In the genomic region with DNA sequence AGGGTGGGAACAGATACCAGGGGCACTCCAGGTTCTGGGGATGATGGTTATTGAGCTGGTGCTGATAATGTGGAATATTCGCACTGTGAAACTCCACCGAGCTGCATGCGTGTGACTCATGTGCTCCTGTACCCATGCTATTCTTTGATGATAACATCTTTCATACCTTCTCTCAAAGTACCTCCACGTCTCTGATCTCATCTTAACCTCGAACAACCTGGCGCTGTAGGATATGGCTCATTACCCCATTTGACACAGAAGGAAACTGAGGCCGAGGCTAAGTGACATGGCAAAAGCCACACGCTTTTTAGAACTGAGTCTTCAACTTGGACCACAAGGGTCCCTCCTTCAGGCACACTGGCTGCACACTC, we compare ENCODE assay signal across 9 cellular contexts. TPM values are rescaled to one million over a fixed set of nuclear protein-coding genes. Genes with fewer than 3 reads are reported as not detected.
DNase-seq lines count a peak whose midpoint lies in the region; ATAC-seq and TF ChIP-seq lines count a peak whose summit lies in the region.
"Had no signal": no experiment of that assay in that cellular context is flagged by ENCODE, and none has a peak within 500 bp of the region (broad histone marks: within the 10 kb centered on the region; RNA-seq: fewer than 3 reads in every experiment).

No MANE protein-coding gene starts in this region.

- H3K9ac ChIP-seq in endodermal cell (ENCODE audit: extremely low read depth, low read length, poor library complexity, severe bottlenecking), result peak overlapping the region; percentile 57

- no peak for TF ChIP-seq CTCF in endodermal cell (conservative IDR thresholded peaks at IDR 0.05)
- no peak for TF ChIP-seq CTCF in gastrocnemius medialis (IDR thresholded peaks at IDR 0.05 in 4 of 5, conservative IDR thresholded peaks at IDR 0.05 in 1 of 5)

- peaks cover 2% of the 10 kb centered on the region for H3K27me3 ChIP-seq in CD4-positive, CD25-positive, alpha-beta regulatory T cell (ENCODE audit: control insufficient read depth, insufficient read depth, low read length)
- H3K27me3 ChIP-seq in SJSA1 (replicated peaks) (no peaks in the 10 kb centered on the region), endodermal cell (ENCODE audit: control insufficient read depth, insufficient read depth, low read length, poor library complexity, severe bottlenecking) (no peaks in the 10 kb centered on the region), gastrocnemius medialis (no peaks in the 10 kb centered on the region)
- peaks cover 3% of the 10 kb centered on the region for H3K27me3 ChIP-seq in CD8-positive, alpha-beta memory T cell (ENCODE audit: insufficient read depth, low read length, poor library complexity, severe bottlenecking)

- peaks cover 0 to 9% (median 1%) of the 10 kb centered on the region in 4 donors for H3K4me1 Mint-ChIP-seq in CD4-positive, CD25-positive, alpha-beta regulatory T cell
- peaks cover 37% of the 10 kb centered on the region for H3K4me1 Mint-ChIP-seq in endodermal cell
- peaks cover 5 to 7% (median 5%) of the 10 kb centered on the region in 3 donors for H3K4me1 Mint-ChIP-seq in CD8-positive, alpha-beta memory T cell

- H3K9me3 ChIP-seq in CD4-positive, CD25-positive, alpha-beta regulatory T cell (ENCODE audit: control insufficient read depth in 2 of 2, low read length in 2 of 2), result no peaks in the 10 kb centered on the region
- H3K9me3 ChIP-seq in SJSA1 (replicated peaks), result no peaks in the 10 kb centered on the region
- peaks cover 9% of the 10 kb centered on the region for H3K9me3 ChIP-seq in endodermal cell (ENCODE audit: control insufficient read depth, low read length)
- H3K9me3 ChIP-seq in gastrocnemius medialis, result no peaks in the 10 kb centered on the region
- H3K9me3 ChIP-seq in CD8-positive, alpha-beta memory T cell (ENCODE audit: low read length), result no peaks in the 10 kb centered on the region

- no peak overlapping the region for H3K27ac Mint-ChIP-seq in CD4-positive, CD25-positive, alpha-beta regulatory T cell
- H3K27ac Mint-ChIP-seq in endodermal cell, result peak overlapping the region; percentile 91
- H3K27ac Mint-ChIP-seq in CD8-positive, alpha-beta memory T cell, result no peak overlapping the region

- POLR2A ChIA-PET in CD8-positive, alpha-beta memory T cell (lab: Charles Lee), result no interaction called here

- ATAC-seq in CD4-positive, CD25-positive, alpha-beta regulatory T cell (ENCODE audit: low read depth in 2 of 2), result peak; percentile 52 to 62
- ATAC-seq in gastrocnemius medialis, result peak in 1 of 2 donors; percentile 15
- ATAC-seq in GM21619 (IDR thresholded peaks at IDR 0.05; ENCODE audit: unreplicated experiment), result no peak
- ATAC-seq in GM21381 (IDR thresholded peaks at IDR 0.05; ENCODE audit: unreplicated experiment), result no peak

- H3K4me1 ChIP-seq in CD4-positive, CD25-positive, alpha-beta regulatory T cell (ENCODE audit: control insufficient read depth, insufficient read depth, low read length, poor library complexity, severe bottlenecking), result no peaks in the 10 kb centered on the region
- H3K4me1 ChIP-seq in SJSA1 (replicated peaks) (peaks cover 74% of the 10 kb centered on the region), endodermal cell (ENCODE audit: control insufficient read depth, insufficient read depth, low read length) (peaks cover 24% of the 10 kb centered on the region), gastrocnemius medialis (peaks cover 58 to 72% of the 10 kb centered on the region in 2 donors)
- H3K4me1 ChIP-seq in CD8-positive, alpha-beta memory T cell (ENCODE audit: insufficient read depth, low read length), result peaks cover 4% of the 10 kb centered on the region

- peaks cover 23% of the 10 kb centered on the region for H3K27me3 Mint-ChIP-seq in CD4-positive, CD25-positive, alpha-beta regulatory T cell
- H3K27me3 Mint-ChIP-seq in endodermal cell (ENCODE audit: insufficient read depth), result peaks cover 4% of the 10 kb centered on the region
- H3K27me3 Mint-ChIP-seq in CD8-positive, alpha-beta memory T cell, result peaks cover 9 to 38% of the 10 kb centered on the region in 2 donors

- in situ Hi-C loops in gastrocnemius medialis (cut with MboI; ENCODE audit: low sequenced_read_pairs in 4 of 4), result no loop called here

- DNase-seq in CD4-positive, CD25-positive, alpha-beta regulatory T cell, result no peak
- DNase-seq in SJSA1 (ENCODE audit: low read depth in 1 of 2, low spot score in 2 of 2) (no peak), endodermal cell (no peak), gastrocnemius medialis (no peak), NOMO-1 (lab: John Stamatoyannopoulos, UW; ENCODE audit: unreplicated experiment in 2 of 2) (no peak)
- no peak for DNase-seq in CD8-positive, alpha-beta memory T cell

- TF ChIP-seq POLR2A in gastrocnemius medialis (IDR thresholded peaks at IDR 0.05), result no peak

- no peaks in the 10 kb centered on the region for H3K36me3 Mint-ChIP-seq in CD4-positive, CD25-positive, alpha-beta regulatory T cell
- H3K36me3 Mint-ChIP-seq in endodermal cell (ENCODE audit: low read depth), result peaks cover 14% of the 10 kb centered on the region
- H3K36me3 Mint-ChIP-seq in CD8-positive, alpha-beta memory T cell, result no peaks in the 10 kb centered on the region
- H3K36me3 Mint-ChIP-seq: CD4-positive, alpha-beta memory T cell had no signal

- WGBS in endodermal cell (ENCODE audit: insufficient coverage in 1 of 2, insufficient read length in 1 of 2), 2 experiments, result 89 to 92% methylated on average over 5 to 7 of the region's 8 CpGs

- CTCF ChIA-PET in CD8-positive, alpha-beta memory T cell (lab: Charles Lee), result interaction anchor here (1.0 to 2.6 kb wide), 4 partner anchors 10 to 120 kb away, joined by 3 to 9 read pairs (median 3); no protein-coding TSS in a partner anchor

- H3K4me3 Mint-ChIP-seq in CD4-positive, CD25-positive, alpha-beta regulatory T cell, result no peak overlapping the region
- H3K4me3 Mint-ChIP-seq in endodermal cell, result no peak overlapping the region
- H3K4me3 Mint-ChIP-seq in CD8-positive, alpha-beta memory T cell, result no peak overlapping the region

- no peak overlapping the region for H3K27ac ChIP-seq in CD4-positive, CD25-positive, alpha-beta regulatory T cell (ENCODE audit: insufficient read depth, low read length, poor library complexity, severe bottlenecking)
- H3K27ac ChIP-seq in SJSA1 (peak overlapping the region; percentile 59), endodermal cell (ENCODE audit: low read depth, low read length) (peak overlapping the region; percentile 14), gastrocnemius medialis (peak overlapping the region; percentile 79 to 89 (median 83))
- no peak overlapping the region for H3K27ac ChIP-seq in CD8-positive, alpha-beta memory T cell (ENCODE audit: low read depth, low read length)

- no peaks in the 10 kb centered on the region for H3K36me3 ChIP-seq in CD4-positive, CD25-positive, alpha-beta regulatory T cell (ENCODE audit: control insufficient read depth, insufficient read depth, low read length)
- H3K36me3 ChIP-seq in SJSA1, result peaks cover 76% of the 10 kb centered on the region
- H3K36me3 ChIP-seq in endodermal cell (ENCODE audit: control insufficient read depth, insufficient read depth, low read length), result peaks cover 14% of the 10 kb centered on the region
- H3K36me3 ChIP-seq in gastrocnemius medialis, result peaks cover 0 to 16% of the 10 kb centered on the region in 2 donors
- H3K36me3 ChIP-seq in CD8-positive, alpha-beta memory T cell (ENCODE audit: insufficient read depth, low read length), result no peaks in the 10 kb centered on the region

- H3K4me3 ChIP-seq in CD4-positive, CD25-positive, alpha-beta regulatory T cell (ENCODE audit: low read depth, low read length), result no peak overlapping the region
- H3K4me3 ChIP-seq in SJSA1 (no peak overlapping the region), endodermal cell (ENCODE audit: low read length) (no peak overlapping the region), gastrocnemius medialis (no peak overlapping the region)
- no peak overlapping the region for H3K4me3 ChIP-seq in CD8-positive, alpha-beta memory T cell (ENCODE audit: low read length)

- peaks cover 0 to 5% (median 0%) of the 10 kb centered on the region in 7 donors for H3K9me3 Mint-ChIP-seq in CD4-positive, CD25-positive, alpha-beta regulatory T cell
- no peaks in the 10 kb centered on the region for H3K9me3 Mint-ChIP-seq in endodermal cell
- peaks cover 0 to 2% (median 0%) of the 10 kb centered on the region in 5 donors for H3K9me3 Mint-ChIP-seq in CD8-positive, alpha-beta memory T cell
- H3K9me3 Mint-ChIP-seq: CD4-positive, alpha-beta memory T cell had no signal

- intact Hi-C loops in gastrocnemius medialis (cut with DNase I; ENCODE audit: low total_unique reads), result loop anchor here (1.0 kb wide), 1 partner anchor 9 kb away; no protein-coding TSS in a partner anchor

RNA-seq across cellular contexts. Expression of a gene that starts 30.2 kb away (rescaled TPM):
- total RNA-seq in CD4-positive, CD25-positive, alpha-beta regulatory T cell, result 14.0 TPM
- 10 to 100 TPM; 34.0 to 44.0 (median 40.5) TPM for polyA plus RNA-seq in CD4-positive, CD25-positive, alpha-beta regulatory T cell
- total RNA-seq in SJSA1 (2014; rRNA removed; shearing (Covaris generic)), result 59.2 and 83.4 TPM in 2 replicates
- 10 to 100 TPM; 43.9 to 49.2 TPM for total RNA-seq in endodermal cell
- 40.1 TPM for polyA plus RNA-seq in endodermal cell (2013, experiment 1 of 2)
- polyA plus RNA-seq in endodermal cell (2013, experiment 2 of 2), result 41.1 TPM
- total RNA-seq in gastrocnemius medialis, result 10 to 100 TPM; 24.3 to 47.2 (median 35.5) TPM
- 10 to 100 TPM; 83.1 to 88.5 TPM for total RNA-seq in CD8-positive, alpha-beta memory T cell
- 42.6 TPM for polyA plus RNA-seq in CD8-positive, alpha-beta memory T cell

Comparison
In these comparisons a context has a peak if more than half of its experiments do, and no peak if none do; other contexts are left out.
1. ATAC-seq: peak in CD4-positive, CD25-positive, alpha-beta regulatory T cell (2 of 2); none in GM21619 (single experiment) and GM21381 (single experiment).
2. H3K27ac ChIP-seq: peak in SJSA1 (single experiment), endodermal cell (single experiment) and gastrocnemius medialis (4 of 4); none in CD4-positive, CD25-positive, alpha-beta regulatory T cell (single experiment) and CD8-positive, alpha-beta memory T cell (single experiment).